Comparison of ENCODE assay signal across 14 cellular contexts in genomic region chr20:32968833-32969241, GRCh38. TPM values are rescaled to one million over a fixed set of nuclear protein-coding genes. Genes with fewer than 3 reads are reported as not detected.
A peak's percentile ranks its signal among the peaks of the same experiment; 100 is the strongest.
DNase-seq lines count a peak whose midpoint lies in the region; ATAC-seq and TF ChIP-seq lines count a peak whose summit lies in the region.
"Had no signal": no experiment of that assay in that cellular context is flagged by ENCODE, and none has a peak within 500 bp of the region (broad histone marks: within the 10 kb centered on the region; RNA-seq: fewer than 3 reads in every experiment).

No MANE protein-coding gene starts in this region.

- peak; percentile 71 for DNase-seq in activated CD8-positive, alpha-beta memory T cell treated with anti-CD3 and anti-CD28 coated beads for 24 hours
- no peak for DNase-seq in activated CD8-positive, alpha-beta memory T cell treated with anti-CD3 and anti-CD28 coated beads, Interleukin-2, amount 50 U/mL, for 4 hours
- peak; percentile 57 for DNase-seq in activated naive CD4-positive, alpha-beta T cell treated with anti-CD3 and anti-CD28 coated beads, Interleukin-2, amount 50 U/mL, for 16 hours
- DNase-seq in mesenteric fat pad (ENCODE audit: low spot score): peak; percentile 80
- peak; percentile 57 for DNase-seq in upper lobe of right lung
- no peak for DNase-seq in activated effector memory CD4-positive, alpha-beta T cell treated with Interleukin-2 at 50 U/mL for 16 hours
- no peak for DNase-seq in NCI-H2029 (lab: John Stamatoyannopoulos, UW)
- no peak for DNase-seq in NOMO-1 (lab: John Stamatoyannopoulos, UW; ENCODE audit: unreplicated experiment in 2 of 2)
- DNase-seq: NCI-H226, transverse colon had no signal

- no peaks in the 10 kb centered on the region for H3K27me3 ChIP-seq in upper lobe of right lung
- H3K27me3 ChIP-seq: transverse colon had no signal

- no peak for TF ChIP-seq CTCF in upper lobe of right lung (IDR thresholded peaks at IDR 0.05)

- intact Hi-C loops in upper lobe of right lung (cut with DNase I): no loop called here

- no peak overlapping the region for H3K27ac ChIP-seq in upper lobe of right lung
- H3K27ac ChIP-seq: A549, KMS-11, transverse colon had no signal

- no peaks in the 10 kb centered on the region for H3K9me3 ChIP-seq in upper lobe of right lung
- H3K9me3 ChIP-seq: A549, HAP-1, transverse colon had no signal

- no peak for ATAC-seq in upper lobe of right lung
- ATAC-seq: A549 had no signal

- H3K4me1 ChIP-seq in upper lobe of right lung: peaks cover 5% of the 10 kb centered on the region
- H3K4me1 ChIP-seq: A549, HAP-1 had no signal

- H3K4me3 ChIP-seq in upper lobe of right lung: no peak overlapping the region
- H3K4me3 ChIP-seq: A549, HAP-1, transverse colon had no signal

- no peaks in the 10 kb centered on the region for H3K36me3 ChIP-seq in upper lobe of right lung
- H3K36me3 ChIP-seq: HAP-1, transverse colon had no signal

RNA-seq across cellular contexts. Expression of gene SUN5, which starts 35.4 kb away (rescaled TPM):
- total RNA-seq in mesenteric fat pad (not detected), upper lobe of right lung (not detected)
- total RNA-seq: G401, transverse colon had no signal

RNA-seq across cellular contexts. Expression of gene BPIFB2, which starts 38.7 kb away (rescaled TPM):
- total RNA-seq in mesenteric fat pad (not detected), upper lobe of right lung (not detected)
- total RNA-seq: G401, transverse colon had no signal

Comparison
In these comparisons a context has a peak if more than half of its experiments do, and no peak if none do; other contexts are left out.
1. DNase-seq: peak in activated CD8-positive, alpha-beta memory T cell treated with anti-CD3 and anti-CD28 coated beads for 24 hours (single experiment), activated naive CD4-positive, alpha-beta T cell treated with anti-CD3 and anti-CD28 coated beads, Interleukin-2, amount 50 U/mL, for 16 hours (single experiment), mesenteric fat pad (single experiment) and upper lobe of right lung (single experiment); none in activated CD8-positive, alpha-beta memory T cell treated with anti-CD3 and anti-CD28 coated beads, Interleukin-2, amount 50 U/mL, for 4 hours (single experiment), activated effector memory CD4-positive, alpha-beta T cell treated with Interleukin-2 at 50 U/mL for 16 hours (single experiment), NCI-H2029 (single experiment) and NOMO-1 (0 of 2).